Comparison of ENCODE assay signal across 8 cellular contexts in the genomic region with DNA sequence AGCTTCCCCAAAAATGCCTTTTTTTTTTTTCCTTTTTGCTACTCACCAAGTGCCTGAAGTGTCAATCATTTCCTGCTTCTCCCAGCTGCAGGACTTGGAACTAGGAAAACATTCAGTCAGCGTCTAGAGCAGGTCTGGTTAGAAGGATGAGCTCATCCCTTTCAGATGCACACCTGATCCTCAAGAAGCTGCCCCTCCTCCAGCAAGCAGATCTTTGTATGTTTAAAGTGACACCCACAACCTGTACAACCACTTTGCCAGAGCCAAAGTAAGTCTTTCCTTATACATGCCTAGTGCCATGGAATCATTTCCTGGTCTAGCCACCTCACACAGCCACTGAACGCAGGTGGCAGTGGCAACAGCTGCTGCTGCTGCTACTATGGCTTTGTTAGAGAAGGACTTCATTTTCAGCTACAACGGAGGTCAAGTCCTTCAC. TPM values are rescaled to one million over a fixed set of nuclear protein-coding genes. Genes with fewer than 3 reads are reported as not detected.
A peak's percentile ranks its signal among the peaks of the same experiment; 100 is the strongest.
DNase-seq lines count a peak whose midpoint lies in the region; ATAC-seq and TF ChIP-seq lines count a peak whose summit lies in the region.

No MANE protein-coding gene starts in this region.

- H3K27ac ChIP-seq in esophagus (ENCODE audit: low read depth in 2 of 2, low read length in 1 of 2) (peak overlapping the region; percentile 67 to 92), psoas muscle (peak overlapping the region; percentile 79)

- H3K27me3 ChIP-seq in esophagus (ENCODE audit: control insufficient read depth in 1 of 2, insufficient read depth in 2 of 2, low read length in 2 of 2): no peaks in the 10 kb centered on the region
- H3K27me3 ChIP-seq in psoas muscle (ENCODE audit: insufficient read depth in 3 of 3, low read length in 2 of 3): no peaks in the 10 kb centered on the region

- WGBS in esophagus, 2 donors: 42 to 45% methylated on average over 3 of the region's 3 CpGs
- WGBS in psoas muscle, 3 donors: 16 to 30% (median 18%) methylated on average over 3 of the region's 3 CpGs

- intact Hi-C loops in psoas muscle (cut with DNase I): no loop called here

- H3K36me3 ChIP-seq in ES-I3 (ENCODE audit: insufficient read depth, low read length): no peaks in the 10 kb centered on the region
- H3K36me3 ChIP-seq in esophagus (ENCODE audit: control insufficient read depth in 2 of 2, insufficient read depth in 2 of 2, low read length in 1 of 2): no peaks in the 10 kb centered on the region
- H3K36me3 ChIP-seq in psoas muscle (ENCODE audit: insufficient read depth in 1 of 2, low read depth in 1 of 2): no peaks in the 10 kb centered on the region

- TF ChIP-seq CTCF in psoas muscle (IDR thresholded peaks at IDR 0.05): no peak

- H3K9me3 ChIP-seq in ES-I3 (ENCODE audit: control insufficient read depth, insufficient read depth, low read length): no peaks in the 10 kb centered on the region
- H3K9me3 ChIP-seq in esophagus (ENCODE audit: control insufficient read depth in 2 of 2, insufficient read depth in 1 of 2, low read depth in 1 of 2, low read length in 1 of 2): no peaks in the 10 kb centered on the region
- H3K9me3 ChIP-seq in psoas muscle: no peaks in the 10 kb centered on the region

- peak overlapping the region; percentile 22; the same call in 1 of the 2 replicates for H3K9ac ChIP-seq in ES-I3 (ENCODE audit: low read depth, low read length)

- DNase-seq in NCI-H226 (peak; percentile 57), psoas muscle (no peak), superior temporal gyrus (ENCODE audit: extremely low spot score) (no peak)
- DNase-seq in effector CD4-positive, alpha-beta T cell: no peak
- DNase-seq in activated CD8-positive, alpha-beta memory T cell treated with anti-CD3 and anti-CD28 coated beads for 24 hours: no peak

- ATAC-seq in psoas muscle (peak; percentile 81 to 96 (median 86)), HG03095 (IDR thresholded peaks at IDR 0.05; ENCODE audit: unreplicated experiment) (no peak)

- H3K4me3 ChIP-seq in esophagus (ENCODE audit: low read depth in 1 of 2, low read length in 2 of 2) (peak overlapping the region in 1 of 2 donors; percentile 21), psoas muscle (peak overlapping the region; percentile 46)

- H3K4me1 ChIP-seq in ES-I3 (ENCODE audit: insufficient read depth, low read length) (peaks cover 10% of the 10 kb centered on the region), esophagus (ENCODE audit: control insufficient read depth in 2 of 2, insufficient read depth in 2 of 2, low read length in 1 of 2) (no peaks in the 10 kb centered on the region), psoas muscle (peaks cover 13% of the 10 kb centered on the region)

RNA-seq across cellular contexts. Expression of a gene that starts 10.4 kb away (rescaled TPM):
- polyA plus RNA-seq in esophagus (10 to 100 TPM; 16.8 to 23.7 TPM), psoas muscle (10 to 100 TPM; 32.6 to 94.3 (median 65.9) TPM)
- total RNA-seq in psoas muscle: 100 to 1,000 TPM in 2 of 4 donors, 10 to 100 TPM in 2; 47.7 to 216 (median 110) TPM

RNA-seq across cellular contexts. Expression of a gene that starts 39.8 kb away (rescaled TPM):
- polyA plus RNA-seq in esophagus (1 to 10 TPM in 1 of 2 donors, under 1 TPM in 1; 0.89 to 3.1 TPM), psoas muscle (1,000 to 10,000 TPM in 1 of 3 donors, 100 to 1,000 TPM in 2; 318 to 1,157 (median 878) TPM)
- 1,000 to 10,000 TPM in 3 of 4 donors, 100 to 1,000 TPM in 1; 805 to 1,915 (median 1,417) TPM for total RNA-seq in psoas muscle

RNA-seq across cellular contexts. Expression of a gene that starts 54.3 kb away (rescaled TPM):
- polyA plus RNA-seq in esophagus: 10 to 100 TPM in 1 of 2 donors, 1 to 10 TPM in 1; 1.9 to 10.9 TPM
- total RNA-seq in psoas muscle: 100 to 1,000 TPM; 132 to 289 (median 185) TPM
- polyA plus RNA-seq in psoas muscle: 10 to 100 TPM in 2 of 3 donors, 1 to 10 TPM in 1; 8.8 to 60.7 (median 27.3) TPM

Comparison
In these comparisons a context has a peak if more than half of its experiments do, and no peak if none do; other contexts are left out.
1. RNA of a gene that starts 39.8 kb away (polyA plus RNA-seq): 318 to 1,157 TPM in psoas muscle; 0.89 to 3.1 TPM in esophagus; every median in the first group is over 10 times any median in the second.